1 cellular context compared by ENCODE assay signal in genomic region chr19:49869484-49870308, GRCh38.
TF ChIP-seq lines count a peak whose summit lies in the region.

No MANE protein-coding gene starts in this region.

TF ChIP-seq in GM12878, 131 proteins besides CTCF, POLR2A, EP300 and RAD21 (continued from another document and continues in another):
- TF ChIP-seq, protein P1, sequence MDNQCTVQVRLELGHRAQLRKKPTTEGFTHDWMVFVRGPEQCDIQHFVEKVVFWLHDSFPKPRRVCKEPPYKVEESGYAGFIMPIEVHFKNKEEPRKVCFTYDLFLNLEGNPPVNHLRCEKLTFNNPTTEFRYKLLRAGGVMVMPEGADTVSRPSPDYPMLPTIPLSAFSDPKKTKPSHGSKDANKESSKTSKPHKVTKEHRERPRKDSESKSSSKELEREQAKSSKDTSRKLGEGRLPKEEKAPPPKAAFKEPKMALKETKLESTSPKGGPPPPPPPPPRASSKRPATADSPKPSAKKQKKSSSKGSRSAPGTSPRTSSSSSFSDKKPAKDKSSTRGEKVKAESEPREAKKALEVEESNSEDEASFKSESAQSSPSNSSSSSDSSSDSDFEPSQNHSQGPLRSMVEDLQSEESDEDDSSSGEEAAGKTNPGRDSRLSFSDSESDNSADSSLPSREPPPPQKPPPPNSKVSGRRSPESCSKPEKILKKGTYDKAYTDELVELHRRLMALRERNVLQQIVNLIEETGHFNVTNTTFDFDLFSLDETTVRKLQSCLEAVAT (IDR thresholded peaks at IDR 0.05), result no peak
- TF ChIP-seq SRF (IDR thresholded peaks at IDR 0.05; ENCODE audit: low read depth in 2 of 2, low read length in 2 of 2) (peak in 1 of 2 experiments; percentile 59; a peak in 2 of 4 replicates), IKZF1 (conservative IDR thresholded peaks at IDR 0.05) (peak; percentile 94), GATAD2B (conservative IDR thresholded peaks at IDR 0.05; ENCODE audit: low read depth) (peak; percentile 86; the same call in 1 of the 2 replicates), SKIL (IDR thresholded peaks at IDR 0.05; ENCODE audit: low read depth, poor library complexity, severe bottlenecking) (peak; percentile 63), PML (IDR thresholded peaks at IDR 0.05; ENCODE audit: low read length) (no peak), YY1 (IDR thresholded peaks at IDR 0.05; ENCODE audit: low read depth, low read length) (peak; percentile 14; the same call in 1 of the 2 replicates), CREM (IDR thresholded peaks at IDR 0.05; ENCODE audit: low read depth) (peak; percentile 84), PAX8 (IDR thresholded peaks at IDR 0.05) (no peak), CREB1 (IDR thresholded peaks at IDR 0.05; ENCODE audit: low read depth) (peak; percentile 91), MEF2B (IDR thresholded peaks at IDR 0.05; ENCODE audit: partially characterized antibody, poor library complexity, severe bottlenecking) (peak; percentile 10), RAD51 (IDR thresholded peaks at IDR 0.05) (no peak), TAF1 (IDR thresholded peaks at IDR 0.05; ENCODE audit: borderline replicate concordance, low read depth, low read length) (peak; percentile 56; the same call in 1 of the 2 replicates), SREBF2 (IDR thresholded peaks at IDR 0.05; ENCODE audit: low read length) (peak; percentile 88), SMARCA5 (IDR thresholded peaks at IDR 0.05) (peak; percentile 68; the same call in 1 of the 2 replicates), CEBPZ (IDR thresholded peaks at IDR 0.05; ENCODE audit: low read depth, low read length) (no peak), ATF2 (IDR thresholded peaks at IDR 0.05; ENCODE audit: low read length) (no peak), RELB (IDR thresholded peaks at IDR 0.05; ENCODE audit: low read depth) (peak; percentile 7; the same call in 1 of the 2 replicates), WRNIP1 (IDR thresholded peaks at IDR 0.05; ENCODE audit: borderline replicate concordance, low read depth, low read length) (no peak), CBX5 (IDR thresholded peaks at IDR 0.05; ENCODE audit: low read depth) (no peak), SPI1 (IDR thresholded peaks at IDR 0.05; ENCODE audit: borderline replicate concordance, insufficient read depth, low read depth, low read length) (no peak), MYB (IDR thresholded peaks at IDR 0.05; ENCODE audit: borderline replicate concordance, low read depth, low read length) (no peak), NRF1 (conservative IDR thresholded peaks at IDR 0.05; ENCODE audit: low read depth, low read length) (peak; percentile 63), RUNX3 (IDR thresholded peaks at IDR 0.05; ENCODE audit: low read length) (peak; percentile 31; the same call in 1 of the 2 replicates), BACH1 (IDR thresholded peaks at IDR 0.05; ENCODE audit: borderline replicate concordance) (peak; percentile 79; the same call in 1 of the 2 replicates), EED (IDR thresholded peaks at IDR 0.05; ENCODE audit: low read depth) (peak; percentile 28; the same call in 1 of the 2 replicates), RB1 (IDR thresholded peaks at IDR 0.05; ENCODE audit: borderline replicate concordance) (no peak), BCL3 (IDR thresholded peaks at IDR 0.05; ENCODE audit: borderline replicate concordance, insufficient read depth, low read depth, low read length, poor library complexity, severe bottlenecking) (no peak), NKRF (conservative IDR thresholded peaks at IDR 0.05) (0 out of 2 replicates have a peak, but pooled peaks have one; percentile 37), KDM1A (IDR thresholded peaks at IDR 0.05; ENCODE audit: borderline replicate concordance) (no peak), GABPA (IDR thresholded peaks at IDR 0.05; ENCODE audit: low read depth) (no peak), RCOR1 (conservative IDR thresholded peaks at IDR 0.05; ENCODE audit: low read depth, low read length) (no peak), SIN3A (IDR thresholded peaks at IDR 0.05; ENCODE audit: low read depth, low read length) (0 out of 2 replicates have a peak, but pooled peaks have one; percentile 38), CEBPB (IDR thresholded peaks at IDR 0.05; ENCODE audit: borderline replicate concordance in 1 of 2, low read depth in 2 of 2, low read length in 2 of 2) (peak in 1 of 2 experiments; percentile 90; a peak in 1 of 4 replicates), FOXK2 (IDR thresholded peaks at IDR 0.05) (no peak), EGR1 (IDR thresholded peaks at IDR 0.05; ENCODE audit: borderline replicate concordance in 1 of 2, low read depth in 2 of 2, low read length in 2 of 2) (peak in 1 of 2 experiments; percentile 62; a peak in 1 of 3 replicates)
- TF ChIP-seq, protein P2, sequence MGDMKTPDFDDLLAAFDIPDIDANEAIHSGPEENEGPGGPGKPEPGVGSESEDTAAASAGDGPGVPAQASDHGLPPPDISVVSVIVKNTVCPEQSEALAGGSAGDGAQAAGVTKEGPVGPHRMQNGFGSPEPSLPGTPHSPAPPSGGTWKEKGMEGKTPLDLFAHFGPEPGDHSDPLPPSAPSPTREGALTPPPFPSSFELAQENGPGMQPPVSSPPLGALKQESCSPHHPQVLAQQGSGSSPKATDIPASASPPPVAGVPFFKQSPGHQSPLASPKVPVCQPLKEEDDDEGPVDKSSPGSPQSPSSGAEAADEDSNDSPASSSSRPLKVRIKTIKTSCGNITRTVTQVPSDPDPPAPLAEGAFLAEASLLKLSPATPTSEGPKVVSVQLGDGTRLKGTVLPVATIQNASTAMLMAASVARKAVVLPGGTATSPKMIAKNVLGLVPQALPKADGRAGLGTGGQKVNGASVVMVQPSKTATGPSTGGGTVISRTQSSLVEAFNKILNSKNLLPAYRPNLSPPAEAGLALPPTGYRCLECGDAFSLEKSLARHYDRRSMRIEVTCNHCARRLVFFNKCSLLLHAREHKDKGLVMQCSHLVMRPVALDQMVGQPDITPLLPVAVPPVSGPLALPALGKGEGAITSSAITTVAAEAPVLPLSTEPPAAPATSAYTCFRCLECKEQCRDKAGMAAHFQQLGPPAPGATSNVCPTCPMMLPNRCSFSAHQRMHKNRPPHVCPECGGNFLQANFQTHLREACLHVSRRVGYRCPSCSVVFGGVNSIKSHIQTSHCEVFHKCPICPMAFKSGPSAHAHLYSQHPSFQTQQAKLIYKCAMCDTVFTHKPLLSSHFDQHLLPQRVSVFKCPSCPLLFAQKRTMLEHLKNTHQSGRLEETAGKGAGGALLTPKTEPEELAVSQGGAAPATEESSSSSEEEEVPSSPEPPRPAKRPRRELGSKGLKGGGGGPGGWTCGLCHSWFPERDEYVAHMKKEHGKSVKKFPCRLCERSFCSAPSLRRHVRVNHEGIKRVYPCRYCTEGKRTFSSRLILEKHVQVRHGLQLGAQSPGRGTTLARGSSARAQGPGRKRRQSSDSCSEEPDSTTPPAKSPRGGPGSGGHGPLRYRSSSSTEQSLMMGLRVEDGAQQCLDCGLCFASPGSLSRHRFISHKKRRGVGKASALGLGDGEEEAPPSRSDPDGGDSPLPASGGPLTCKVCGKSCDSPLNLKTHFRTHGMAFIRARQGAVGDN (IDR thresholded peaks at IDR 0.05), result peak; percentile 68
- TF ChIP-seq, protein P3, sequence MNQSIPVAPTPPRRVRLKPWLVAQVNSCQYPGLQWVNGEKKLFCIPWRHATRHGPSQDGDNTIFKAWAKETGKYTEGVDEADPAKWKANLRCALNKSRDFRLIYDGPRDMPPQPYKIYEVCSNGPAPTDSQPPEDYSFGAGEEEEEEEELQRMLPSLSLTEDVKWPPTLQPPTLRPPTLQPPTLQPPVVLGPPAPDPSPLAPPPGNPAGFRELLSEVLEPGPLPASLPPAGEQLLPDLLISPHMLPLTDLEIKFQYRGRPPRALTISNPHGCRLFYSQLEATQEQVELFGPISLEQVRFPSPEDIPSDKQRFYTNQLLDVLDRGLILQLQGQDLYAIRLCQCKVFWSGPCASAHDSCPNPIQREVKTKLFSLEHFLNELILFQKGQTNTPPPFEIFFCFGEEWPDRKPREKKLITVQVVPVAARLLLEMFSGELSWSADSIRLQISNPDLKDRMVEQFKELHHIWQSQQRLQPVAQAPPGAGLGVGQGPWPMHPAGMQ (IDR thresholded peaks at IDR 0.05; ENCODE audit: borderline replicate concordance), result no peak
- TF ChIP-seq, protein P4, sequence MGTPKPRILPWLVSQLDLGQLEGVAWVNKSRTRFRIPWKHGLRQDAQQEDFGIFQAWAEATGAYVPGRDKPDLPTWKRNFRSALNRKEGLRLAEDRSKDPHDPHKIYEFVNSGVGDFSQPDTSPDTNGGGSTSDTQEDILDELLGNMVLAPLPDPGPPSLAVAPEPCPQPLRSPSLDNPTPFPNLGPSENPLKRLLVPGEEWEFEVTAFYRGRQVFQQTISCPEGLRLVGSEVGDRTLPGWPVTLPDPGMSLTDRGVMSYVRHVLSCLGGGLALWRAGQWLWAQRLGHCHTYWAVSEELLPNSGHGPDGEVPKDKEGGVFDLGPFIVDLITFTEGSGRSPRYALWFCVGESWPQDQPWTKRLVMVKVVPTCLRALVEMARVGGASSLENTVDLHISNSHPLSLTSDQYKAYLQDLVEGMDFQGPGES (IDR thresholded peaks at IDR 0.05), result peak; percentile 87; the same call in 1 of the 2 replicates
